2 cellular contexts compared by ENCODE assay signal in genomic region chr13:72820898-72821279, GRCh38.
TF ChIP-seq lines count a peak whose summit lies in the region.

No MANE protein-coding gene starts in this region.

TF ChIP-seq in GM23338, 12 proteins besides CTCF, POLR2A, EP300 and RAD21 (continued from another document):
- TF ChIP-seq REST (IDR thresholded peaks at IDR 0.05; ENCODE audit: unreplicated experiment) (no peak), ETS1 (IDR thresholded peaks at IDR 0.05) (no peak), POLR2AphosphoS5 (IDR thresholded peaks at IDR 0.05; ENCODE audit: low read depth) (no peak), ZNF331 (CRISPR knock-in tag; IDR thresholded peaks at IDR 0.05; ENCODE audit: low read depth) (no peak)

TF ChIP-seq in WTC11, 78 proteins besides CTCF, POLR2A, EP300 and RAD21 (continued from another document):
- TF ChIP-seq USF2 (CRISPR knock-in tag; IDR thresholded peaks at IDR 0.05) (no peak), SP1 (CRISPR knock-in tag; conservative IDR thresholded peaks at IDR 0.05) (no peak), E2F4 (CRISPR knock-in tag; IDR thresholded peaks at IDR 0.05; ENCODE audit: borderline replicate concordance, low read depth) (no peak), FOXP4 (CRISPR knock-in tag; IDR thresholded peaks at IDR 0.05) (no peak), NR3C1 (CRISPR knock-in tag; conservative IDR thresholded peaks at IDR 0.05; ENCODE audit: low read depth) (no peak), ZNF425 (CRISPR knock-in tag; conservative IDR thresholded peaks at IDR 0.05) (no peak), CREM (CRISPR knock-in tag; IDR thresholded peaks at IDR 0.05) (no peak), ATF1 (CRISPR knock-in tag; IDR thresholded peaks at IDR 0.05) (no peak), GRHL2 (CRISPR knock-in tag; IDR thresholded peaks at IDR 0.05; ENCODE audit: insufficient replicate concordance, severe bottlenecking) (no peak), E2F5 (CRISPR knock-in tag; IDR thresholded peaks at IDR 0.05) (no peak), AR (CRISPR knock-in tag; IDR thresholded peaks at IDR 0.05) (no peak), ZNF121 (CRISPR knock-in tag; IDR thresholded peaks at IDR 0.05) (no peak), NFE2L1 (CRISPR knock-in tag; IDR thresholded peaks at IDR 0.05) (no peak), RELA (CRISPR knock-in tag; IDR thresholded peaks at IDR 0.05; ENCODE audit: borderline replicate concordance) (no peak)
TF ChIP-seq in WTC11: peak in this region for 0.
